In genomic region chr10:120578123-120578522, GRCh38 we compare ENCODE assay signal across 22 cellular contexts.
"Had no signal": no experiment of that assay in that cellular context is flagged by ENCODE, and none has a peak within 500 bp of the region (broad histone marks: within the 10 kb centered on the region; RNA-seq: fewer than 3 reads in every experiment).

No MANE protein-coding gene starts in this region.

- H3K79me2 ChIP-seq: hepatocyte had no signal

- H3K4me3 Mint-ChIP-seq: dendritic cell treated with granulocyte-macrophage colony-stimulating factor and Interleukin-4, amounts not matched to agents 40 ng/mL and 50 ng/mL, for 4 days; effector memory CD8-positive, alpha-beta T cell; endodermal cell; immature natural killer cell; memory B cell had no signal

- H3K27ac ChIP-seq: colonic mucosa, epithelial cell of prostate, esophagus squamous epithelium, foreskin keratinocyte, gastroesophageal sphincter, heart left ventricle, hepatocyte, left ventricle myocardium inferior, lower lobe of right lung had no signal

- H3K4me1 Mint-ChIP-seq: memory B cell had no signal

- H3K4me1 ChIP-seq: colonic mucosa, esophagus squamous epithelium, foreskin keratinocyte, gastroesophageal sphincter, heart left ventricle, left ventricle myocardium inferior, lower lobe of right lung had no signal

- H3K9me3 ChIP-seq: colonic mucosa, esophagus squamous epithelium, gastroesophageal sphincter, heart left ventricle, left ventricle myocardium inferior, lower lobe of right lung had no signal

- H3K4me3 ChIP-seq: colonic mucosa, esophagus squamous epithelium, gastroesophageal sphincter, heart left ventricle, hepatocyte, left ventricle myocardium inferior, lower lobe of right lung had no signal

- H2AFZ ChIP-seq: hepatocyte had no signal

- H3K9me3 Mint-ChIP-seq: dendritic cell treated with granulocyte-macrophage colony-stimulating factor and Interleukin-4, amounts not matched to agents 40 ng/mL and 50 ng/mL, for 4 days; endodermal cell; immature natural killer cell had no signal

- H3K36me3 Mint-ChIP-seq: immature natural killer cell, memory B cell had no signal

- H3K4me2 ChIP-seq: hepatocyte had no signal

- H3K36me3 ChIP-seq: colonic mucosa, esophagus squamous epithelium, gastroesophageal sphincter, heart left ventricle, left ventricle myocardium inferior, lower lobe of right lung had no signal

- H3K27me3 ChIP-seq: colonic mucosa, esophagus squamous epithelium, gastroesophageal sphincter, hepatocyte had no signal

- H3K27ac Mint-ChIP-seq: dendritic cell treated with granulocyte-macrophage colony-stimulating factor and Interleukin-4, amounts not matched to agents 40 ng/mL and 50 ng/mL, for 4 days; effector memory CD8-positive, alpha-beta T cell; endodermal cell; immature natural killer cell; memory B cell had no signal

- DNase-seq: cerebellar nuclear complex; colonic mucosa; cortex of kidney; effector CD8-positive, alpha-beta T cell; effector memory CD8-positive, alpha-beta T cell; endodermal cell; erythroblast; esophagus squamous epithelium; foreskin keratinocyte; heart left ventricle; hypothalamus; immature natural killer cell; left cardiac atrium; left ventricle myocardium inferior; lower lobe of right lung; mesendoderm; midbrain had no signal
